ENCODE assay signal across 18 cellular contexts in the genomic region with DNA sequence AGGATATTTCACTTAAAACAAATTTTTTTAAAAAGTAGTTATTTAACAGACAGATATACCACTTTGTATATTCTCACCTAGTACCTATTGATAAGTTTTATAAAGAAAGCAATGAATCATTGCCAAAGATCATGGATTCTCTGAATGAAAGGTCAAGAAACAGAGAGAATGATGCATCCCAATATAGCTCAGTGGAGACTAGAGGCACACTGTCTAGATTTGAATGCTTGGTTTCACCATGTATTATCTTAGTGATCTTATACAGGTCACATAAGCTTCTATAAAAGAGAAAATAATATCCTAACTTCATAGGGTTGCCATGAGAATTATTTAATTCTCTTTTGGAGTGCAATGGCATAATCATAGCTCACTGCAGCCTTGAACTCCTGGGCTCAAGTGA.
"Had no signal": no experiment of that assay in that cellular context is flagged by ENCODE, and none has a peak within 500 bp of the region (broad histone marks: within the 10 kb centered on the region; RNA-seq: fewer than 3 reads in every experiment).

No MANE protein-coding gene starts in this region.

- H3K27ac Mint-ChIP-seq: memory B cell, nephron, neural progenitor cell, progenitor cell of endocrine pancreas had no signal

- H3K9me3 Mint-ChIP-seq: memory B cell, nephron, neural progenitor cell had no signal

- H3K36me3 Mint-ChIP-seq: neural progenitor cell had no signal

- H3K27me3 Mint-ChIP-seq: memory B cell, progenitor cell of endocrine pancreas had no signal

- H3K4me1 Mint-ChIP-seq: nephron had no signal

- DNase-seq: dermis blood vessel endothelial cell; effector memory CD4-positive, alpha-beta T cell; foreskin keratinocyte; heart left ventricle; kidney; right lobe of liver; stimulated activated CD4-positive, alpha-beta T cell treated with anti-CD3 and anti-CD28 coated beads, Interleukin-15, amount 100 ng/mL, for 24 hours; stimulated activated CD4-positive, alpha-beta T cell treated with anti-CD3 and anti-CD28 coated beads, Interleukin-2, amount 100 ng/mL, for 48 hours; stimulated activated naive CD4-positive, alpha-beta T cell; transverse colon; upper lobe of right lung; uterus had no signal

- H3K4me3 Mint-ChIP-seq: memory B cell, nephron, neural progenitor cell had no signal

- ATAC-seq: foreskin keratinocyte, gastroesophageal sphincter, heart left ventricle, left lobe of liver, right lobe of liver, upper lobe of right lung had no signal
